Comparison of ENCODE assay signal across 8 cellular contexts in genomic region chr17:60036796-60037677, GRCh38. TPM values are rescaled to one million over a fixed set of nuclear protein-coding genes. Genes with fewer than 3 reads are reported as not detected.
DNase-seq lines count a peak whose midpoint lies in the region; ATAC-seq and TF ChIP-seq lines count a peak whose summit lies in the region.

No MANE protein-coding gene starts in this region.

- H3K4me3 Mint-ChIP-seq in CD4-positive, alpha-beta T cell = no peak overlapping the region
- H3K4me3 Mint-ChIP-seq in activated naive CD8-positive, alpha-beta T cell treated with anti-CD3 and anti-CD28 coated beads, Interleukin-2, amount 50 U/mL, for 24 hours = no peak overlapping the region

- POLR2A ChIA-PET in CD4-positive, alpha-beta T cell (lab: Charles Lee) = interaction anchor here (1.0 kb wide), 1 partner anchor 72 kb away, joined by 5 read pairs; the partner anchor contains the start of gene RNFT1

- H3K9me3 ChIP-seq in CD4-positive, alpha-beta T cell (ENCODE audit: control insufficient read depth, low read length) = no peaks in the 10 kb centered on the region
- no peaks in the 10 kb centered on the region for H3K9me3 ChIP-seq in left ventricle myocardium inferior (replicated peaks)

- no peaks in the 10 kb centered on the region for H3K36me3 Mint-ChIP-seq in CD4-positive, alpha-beta T cell (ENCODE audit: low read depth)
- H3K36me3 Mint-ChIP-seq in activated naive CD8-positive, alpha-beta T cell treated with anti-CD3 and anti-CD28 coated beads, Interleukin-2, amount 50 U/mL, for 24 hours (ENCODE audit: low read depth) = no peaks in the 10 kb centered on the region

- ATAC-seq in CD4-positive, alpha-beta T cell (ENCODE audit: poor library complexity) = peak; percentile 97
- ATAC-seq in GM21619 (IDR thresholded peaks at IDR 0.05; ENCODE audit: unreplicated experiment) (peak; percentile 69), GM19397 (IDR thresholded peaks at IDR 0.05; ENCODE audit: unreplicated experiment) (no peak)
- peak; percentile 98 for ATAC-seq in activated naive CD8-positive, alpha-beta T cell treated with anti-CD3 and anti-CD28 coated beads, Interleukin-2, amount 50 U/mL, for 24 hours

- H3K36me3 ChIP-seq in left ventricle myocardium inferior = no peaks in the 10 kb centered on the region

- TF ChIP-seq CTCF in CD4-positive, alpha-beta T cell (IDR thresholded peaks at IDR 0.05) = peak; percentile 83
- TF ChIP-seq CTCF in left ventricle myocardium inferior (IDR thresholded peaks at IDR 0.05; ENCODE audit: borderline replicate concordance) = peak; percentile 92

- CTCF ChIA-PET in CD4-positive, alpha-beta T cell (lab: Charles Lee) = interaction anchor here (0.6 to 1.7 kb wide), 16 partner anchors 9 to 712 kb away, joined by 3 to 6 read pairs (median 4); partner anchors contain the start of genes PTRH2, RNFT1 and VMP1

- intact Hi-C loops in CD4-positive, alpha-beta T cell (cut with DNase I, micrococcal nuclease) = loop anchor here (5.0 to 10.0 kb wide), 4 partner anchors 72 to 515 kb away; partner anchors contain the start of gene RNFT1 (in 1 of the 2)
- intact Hi-C loops in left ventricle myocardium inferior (cut with micrococcal nuclease) = loop anchor here (10.0 kb wide), 1 partner anchor 398 kb away; no protein-coding TSS in a partner anchor

- peak; percentile 43 to 74 (median 56) for DNase-seq in CD4-positive, alpha-beta T cell
- peak; percentile 43 to 72 (median 60) for DNase-seq in NCI-H1417 (lab: John Stamatoyannopoulos, UW)
- DNase-seq in T follicular helper cell (ENCODE audit: low read depth) = peak; percentile 44
- peak; percentile 73 for DNase-seq in activated naive CD8-positive, alpha-beta T cell treated with anti-CD3 and anti-CD28 coated beads, Interleukin-2, amount 50 U/mL, for 24 hours
- peak; percentile 50 for DNase-seq in left ventricle myocardium inferior
- peak; percentile 67 for DNase-seq in renal cortical epithelial cell (ENCODE audit: low read depth)

- no peaks in the 10 kb centered on the region for H3K9me3 Mint-ChIP-seq in CD4-positive, alpha-beta T cell
- H3K9me3 Mint-ChIP-seq in activated naive CD8-positive, alpha-beta T cell treated with anti-CD3 and anti-CD28 coated beads, Interleukin-2, amount 50 U/mL, for 24 hours = no peaks in the 10 kb centered on the region

- H3K4me1 ChIP-seq in left ventricle myocardium inferior = peaks cover 4% of the 10 kb centered on the region

- H3K27ac Mint-ChIP-seq in CD4-positive, alpha-beta T cell = no peak overlapping the region
- H3K27ac Mint-ChIP-seq in activated naive CD8-positive, alpha-beta T cell treated with anti-CD3 and anti-CD28 coated beads, Interleukin-2, amount 50 U/mL, for 24 hours = no peak overlapping the region

- H3K4me1 Mint-ChIP-seq in CD4-positive, alpha-beta T cell (ENCODE audit: low read depth) = peaks cover 6% of the 10 kb centered on the region
- H3K4me1 Mint-ChIP-seq in activated naive CD8-positive, alpha-beta T cell treated with anti-CD3 and anti-CD28 coated beads, Interleukin-2, amount 50 U/mL, for 24 hours = peaks cover 4% of the 10 kb centered on the region

- no peak overlapping the region for H3K27ac ChIP-seq in CD4-positive, alpha-beta T cell (ENCODE audit: low read depth, low read length)
- no peak overlapping the region for H3K27ac ChIP-seq in left ventricle myocardium inferior (replicated peaks)

- H3K4me3 ChIP-seq in left ventricle myocardium inferior = no peak overlapping the region

- H3K27me3 ChIP-seq in CD4-positive, alpha-beta T cell (ENCODE audit: control insufficient read depth, insufficient read depth, low read length) = peaks cover 21% of the 10 kb centered on the region
- H3K27me3 ChIP-seq in left ventricle myocardium inferior (ENCODE audit: low read depth) = peaks cover 10% of the 10 kb centered on the region

- peaks cover 21% of the 10 kb centered on the region for H3K27me3 Mint-ChIP-seq in CD4-positive, alpha-beta T cell
- peaks cover 20% of the 10 kb centered on the region for H3K27me3 Mint-ChIP-seq in activated naive CD8-positive, alpha-beta T cell treated with anti-CD3 and anti-CD28 coated beads, Interleukin-2, amount 50 U/mL, for 24 hours

RNA-seq across cellular contexts. Expression of gene HEATR6, which starts 41.7 kb away (rescaled TPM):
- 1 to 10 TPM; 9.0 to 9.1 TPM for total RNA-seq in CD4-positive, alpha-beta T cell
- total RNA-seq in left ventricle myocardium inferior (13.0 TPM), renal cortical epithelial cell (9.4 and 34.1 TPM in 2 replicates)
